Comparison of ENCODE assay signal across 31 cellular contexts in the genomic region with DNA sequence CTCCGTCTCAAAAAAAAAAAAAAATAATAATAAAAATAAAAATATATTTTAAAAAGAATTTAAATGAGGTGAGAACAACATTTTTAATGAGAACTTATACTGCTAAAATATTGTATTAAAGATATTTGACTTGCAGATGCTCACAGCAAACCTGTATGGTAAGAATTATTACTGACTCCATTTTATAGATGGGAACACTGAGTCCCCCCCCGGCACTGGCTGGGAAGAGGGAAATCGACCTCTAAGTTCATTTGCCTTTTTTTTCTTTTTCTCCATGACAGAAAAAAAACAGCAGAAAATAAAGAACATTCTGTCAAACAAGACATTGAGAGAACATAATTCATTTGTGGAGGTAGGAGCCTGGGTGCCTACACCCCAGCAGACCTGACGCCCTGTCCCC. TPM values are rescaled to one million over a fixed set of nuclear protein-coding genes. Genes with fewer than 3 reads are reported as not detected.
"Had no signal": no experiment of that assay in that cellular context is flagged by ENCODE, and none has a peak within 500 bp of the region (broad histone marks: within the 10 kb centered on the region; RNA-seq: fewer than 3 reads in every experiment).

No MANE protein-coding gene starts in this region.

- FAIRE-seq: small intestine had no signal

- H3K27ac Mint-ChIP-seq: mesothelial cell of epicardium; natural killer cell treated with Interleukin-12 subunit alpha and Interleukin-12 subunit beta and Interleukin-15 and Interleukin-18, amount 100 ng/mL, for 72 hours; progenitor cell of endocrine pancreas; stimulated activated memory B cell treated with anti-CD40 and anti-IgM and Interleukin-4, amounts not matched to agents 10 μg/mL and 1 μg/mL and 100 μg/mL, for 72 hours; stimulated activated naive CD8-positive, alpha-beta T cell treated with anti-CD3 and anti-CD28 coated beads, Interleukin-15, amount 100 ng/mL, for 72 hours; type B pancreatic cell had no signal

- H3K9me3 Mint-ChIP-seq: mesothelial cell of epicardium; natural killer cell treated with Interleukin-12 subunit alpha and Interleukin-12 subunit beta and Interleukin-15 and Interleukin-18, amount 100 ng/mL, for 72 hours; neural crest cell; stimulated activated memory B cell treated with anti-CD40 and anti-IgM and Interleukin-4, amounts not matched to agents 10 μg/mL and 1 μg/mL and 100 μg/mL, for 72 hours; stimulated activated naive CD8-positive, alpha-beta T cell treated with anti-CD3 and anti-CD28 coated beads, Interleukin-15, amount 100 ng/mL, for 72 hours; type B pancreatic cell had no signal

- H3K36me3 ChIP-seq: left ventricle myocardium inferior, ovary, sigmoid colon, tibial nerve, uterus had no signal

- H3K4me3 Mint-ChIP-seq: mesothelial cell of epicardium; naive B cell; natural killer cell treated with Interleukin-12 subunit alpha and Interleukin-12 subunit beta and Interleukin-15 and Interleukin-18, amount 100 ng/mL, for 72 hours; neural crest cell; stimulated activated memory B cell treated with anti-CD40 and anti-IgM and Interleukin-4, amounts not matched to agents 10 μg/mL and 1 μg/mL and 100 μg/mL, for 72 hours; stimulated activated naive CD8-positive, alpha-beta T cell treated with anti-CD3 and anti-CD28 coated beads, Interleukin-15, amount 100 ng/mL, for 72 hours; type B pancreatic cell had no signal

- H3K36me3 Mint-ChIP-seq: mesothelial cell of epicardium; naive B cell; natural killer cell treated with Interleukin-12 subunit alpha and Interleukin-12 subunit beta and Interleukin-15 and Interleukin-18, amount 100 ng/mL, for 72 hours; stimulated activated memory B cell treated with anti-CD40 and anti-IgM and Interleukin-4, amounts not matched to agents 10 μg/mL and 1 μg/mL and 100 μg/mL, for 72 hours; type B pancreatic cell had no signal

- H3K27me3 Mint-ChIP-seq: naive B cell; stimulated activated naive CD8-positive, alpha-beta T cell treated with anti-CD3 and anti-CD28 coated beads, Interleukin-15, amount 100 ng/mL, for 72 hours had no signal

- H3K4me3 ChIP-seq: heart right ventricle, hepatocyte, left ventricle myocardium inferior, lung, ovary, sigmoid colon, spleen, tibial nerve, uterus had no signal

- H3K27me3 ChIP-seq: hepatocyte, ovary, uterus had no signal

- DNase-seq: heart right ventricle; islet precursor cell; left ventricle myocardium inferior; naive B cell; ovary; right cardiac atrium; sigmoid colon; small intestine; spleen; stimulated activated CD4-positive, alpha-beta T cell treated with anti-CD3 and anti-CD28 coated beads, Interleukin-2, amount 100 ng/mL, for 48 hours; stimulated activated CD4-positive, alpha-beta T cell treated with anti-CD3 and anti-CD28 coated beads, Interleukin-4, amount 100 ng/mL, for 4 hours; stimulated activated CD8-positive, alpha-beta memory T cell treated with anti-CD3 and anti-CD28 coated beads, Interleukin-4, amount 100 ng/mL, for 48 hours; stimulated activated naive CD4-positive, alpha-beta T cell treated with Interleukin-2 at 50 U/mL for 16 hours; stimulated activated naive CD8-positive, alpha-beta T cell treated with anti-CD3 and anti-CD28 coated beads, Interleukin-15, amount 100 ng/mL, for 72 hours; substantia nigra; uterus had no signal

- H3K4me2 ChIP-seq: hepatocyte had no signal

- ATAC-seq: heart right ventricle; natural killer cell treated with Interleukin-12 subunit alpha and Interleukin-12 subunit beta and Interleukin-15 and Interleukin-18, amount 100 ng/mL, for 72 hours; right cardiac atrium; stimulated activated memory B cell treated with anti-CD40 and anti-IgM and Interleukin-4, amounts not matched to agents 10 μg/mL and 1 μg/mL and 100 μg/mL, for 72 hours; stimulated activated naive CD8-positive, alpha-beta T cell treated with anti-CD3 and anti-CD28 coated beads, Interleukin-15, amount 100 ng/mL, for 72 hours had no signal

- H3K4me1 Mint-ChIP-seq: mesothelial cell of epicardium, neural crest cell had no signal

- H3K4me1 ChIP-seq: heart right ventricle, left ventricle myocardium inferior, sigmoid colon, tibial nerve, uterus had no signal

- H3K79me2 ChIP-seq: hepatocyte had no signal

- H3K9me3 ChIP-seq: heart right ventricle, left ventricle myocardium inferior, ovary, sigmoid colon, spleen, tibial nerve, uterus had no signal

- H2AFZ ChIP-seq: hepatocyte had no signal

- H3K27ac ChIP-seq: heart right ventricle, hepatocyte, left ventricle myocardium inferior, ovary, sigmoid colon, spleen, tibial nerve, uterus had no signal

RNA-seq across cellular contexts. Expression of a gene that starts 13.4 kb away (rescaled TPM):
- total RNA-seq: heart right ventricle; hepatocyte; kidney epithelial cell; left ventricle myocardium inferior; lower leg skin; lung; mesothelial cell of epicardium; mononuclear cell; natural killer cell treated with Interleukin-12 subunit alpha and Interleukin-12 subunit beta and Interleukin-15 and Interleukin-18, amount 100 ng/mL, for 72 hours; neural crest cell; omental fat pad; progenitor cell of endocrine pancreas; right cardiac atrium; sigmoid colon; temporal lobe; tibial nerve; ureter had no signal
- polyA plus RNA-seq: heart right ventricle, hepatocyte, lung, right cardiac atrium, sigmoid colon, small intestine, spleen had no signal

RNA-seq across cellular contexts. Expression of a gene that starts 50.6 kb away (rescaled TPM):
- total RNA-seq: hepatocyte, kidney epithelial cell, mesothelial cell of epicardium, neural crest cell, progenitor cell of endocrine pancreas, sigmoid colon, tibial nerve had no signal
- polyA plus RNA-seq: hepatocyte had no signal
